1 cellular context compared by ENCODE assay signal in genomic region chr3:69665026-69665739, GRCh38.
TF ChIP-seq lines count a peak whose summit lies in the region.

No MANE protein-coding gene starts in this region.

TF ChIP-seq in liver, 16 proteins besides CTCF, POLR2A, EP300 and RAD21:
- TF ChIP-seq REST (IDR thresholded peaks at IDR 0.05), result peak; percentile 67
- TF ChIP-seq RXRA (IDR thresholded peaks at IDR 0.05), result no peak
